In genomic region chr11:8357505-8357888, GRCh38 we compare ENCODE assay signal across 25 cellular contexts.
DNase-seq lines count a peak whose midpoint lies in the region; ATAC-seq, FAIRE-seq and TF ChIP-seq lines count a peak whose summit lies in the region.
"Had no signal": no experiment of that assay in that cellular context is flagged by ENCODE, and none has a peak within 500 bp of the region (broad histone marks: within the 10 kb centered on the region; RNA-seq: fewer than 3 reads in every experiment).

No MANE protein-coding gene starts in this region.

- no peak for TF ChIP-seq POLR2A in HCT116 (IDR thresholded peaks at IDR 0.05; ENCODE audit: borderline replicate concordance, extremely low read depth, insufficient read depth, insufficient read length)
- no peak for TF ChIP-seq POLR2A in spleen (IDR thresholded peaks at IDR 0.05)

- POLR2A ChIA-PET in HCT116 (lab: Charles Lee): no interaction called here
- POLR2A ChIA-PET in WTC11 (lab: Charles Lee): no interaction called here

- CTCF ChIA-PET in HCT116 (lab: Charles Lee) (no interaction called here), WTC11 (lab: Charles Lee) (interaction anchor here (0.6 to 2.7 kb wide), 22 partner anchors 8 to 602 kb away, joined by 3 to 13 read pairs (median 4); partner anchors contain the start of gene LMO1)

- peaks cover 15% of the 10 kb centered on the region for H3K4me1 Mint-ChIP-seq in WTC11

- ATAC-seq in HCT116: 0 out of 2 replicates have a peak, but pooled peaks have one; percentile 26
- peak; percentile 59 for ATAC-seq in WTC11
- ATAC-seq: CD8-positive, alpha-beta T cell had no signal

- no peaks in the 10 kb centered on the region for H3K9me2 ChIP-seq in HCT116 (ENCODE audit: insufficient read depth)
- H3K9me2 ChIP-seq: SK-N-SH had no signal

- H3K36me3 Mint-ChIP-seq in WTC11: no peaks in the 10 kb centered on the region
- H3K36me3 Mint-ChIP-seq: CD8-positive, alpha-beta T cell had no signal

- RAD21 ChIA-PET in HCT116 (lab: Charles Lee; ENCODE audit: low non-redundant PET in 1 of 2, low total read pairs in 2 of 2, uncharacterized antibody in 2 of 2, unreplicated experiment in 2 of 2): no interaction called here

- FAIRE-seq in kidney (lab: Jason Lieb, UNC): no peak
- FAIRE-seq: GM12891, HTR-8/SVneo, RCC 7860 had no signal

- H3K9ac ChIP-seq in HCT116 (ENCODE audit: low read length): no peak overlapping the region
- no peak overlapping the region for H3K9ac ChIP-seq in kidney (ENCODE audit: low read length in 2 of 2)
- H3K9ac ChIP-seq: BLaER1, SK-N-SH had no signal

- no peak overlapping the region for H3K27ac ChIP-seq in HCT116 (ENCODE audit: low read depth, low read length)
- H3K27ac ChIP-seq in kidney (ENCODE audit: low read depth in 2 of 2, low read length in 2 of 2): no peak overlapping the region
- H3K27ac ChIP-seq in spleen: peak overlapping the region in 5 of 8 donors; percentile 25 to 60 (median 51)
- H3K27ac ChIP-seq: BLaER1 had no signal

- peaks cover 0 to 10% of the 10 kb centered on the region in 2 experiments; a peak in 2 of 4 replicates for H3K4me1 ChIP-seq in HCT116 (ENCODE audit: control insufficient read depth in 1 of 2, insufficient read depth in 2 of 2, low read length in 2 of 2)
- H3K4me1 ChIP-seq in kidney (ENCODE audit: control insufficient read depth in 1 of 2, insufficient read depth in 1 of 2, low read depth in 1 of 2, low read length in 2 of 2): peaks cover 9 to 14% of the 10 kb centered on the region in 2 donors
- H3K4me1 ChIP-seq in spleen: peaks cover 0 to 25% (median 8%) of the 10 kb centered on the region in 6 donors

- TF ChIP-seq CTCF in HCT116 (IDR thresholded peaks at IDR 0.05 in 2 of 3, conservative IDR thresholded peaks at IDR 0.05 in 1 of 3; ENCODE audit: borderline replicate concordance in 1 of 3, insufficient read depth in 1 of 3, low read depth in 2 of 3, low read length in 2 of 3) (0 out of 6 replicates have a peak, but pooled peaks of 1 of the 3 experiments have one; percentile 8), WTC11 (IDR thresholded peaks at IDR 0.05) (no peak), kidney (IDR thresholded peaks at IDR 0.05; ENCODE audit: borderline replicate concordance, extremely low read depth, insufficient read depth) (no peak), spleen (IDR thresholded peaks at IDR 0.05 in 8 of 11, conservative IDR thresholded peaks at IDR 0.05 in 3 of 11) (no peak)

- H3K9me3 ChIP-seq in HCT116 (ENCODE audit: control insufficient read depth in 1 of 2, insufficient read depth in 1 of 2, low read depth in 1 of 2, low read length in 2 of 2) (no peaks in the 10 kb centered on the region), kidney (ENCODE audit: control insufficient read depth in 1 of 2, low read length in 2 of 2) (no peaks in the 10 kb centered on the region), spleen (no peaks in the 10 kb centered on the region)
- H3K9me3 ChIP-seq: BLaER1, SK-N-SH had no signal

- H3K4me3 Mint-ChIP-seq in WTC11: no peak overlapping the region
- H3K4me3 Mint-ChIP-seq: CD8-positive, alpha-beta T cell; IgD-negative memory B cell had no signal

- H4K20me1 ChIP-seq in HCT116 (ENCODE audit: insufficient read depth): no peaks in the 10 kb centered on the region
- H4K20me1 ChIP-seq: BLaER1 had no signal

- DNase-seq in HCT116 (ENCODE audit: low read depth, low spot score): no peak
- no peak for DNase-seq in WTC11 (ENCODE audit: low spot score)
- DNase-seq in kidney: peak; percentile 71
- DNase-seq in spleen: peak; percentile 61
- no peak for DNase-seq in NCI-H2107 treated with DMSO at 0.1 percent for 48 hours (lab: John Stamatoyannopoulos, UW; ENCODE audit: unreplicated experiment)
- DNase-seq in activated T-cell treated with anti-CD3 and anti-CD28 coated beads, Interleukin-2, amount 50 U/mL, for 48 hours: no peak
- no peak for DNase-seq in iPS-NIHi11 (ENCODE audit: low spot score)
- DNase-seq: Calu3; CD8-positive, alpha-beta T cell; GF-D8; Karpas-422; MM.1S; NCI-H1092; NCI-H146; NCI-H2029 treated with DMSO at 0.1 percent for 48 hours; NCI-H2171 treated with DMSO at 0.1 percent for 48 hours; NCI-H446 treated with DMSO at 0.1 percent for 48 hours; NCI-H69; SHP77; SK-N-SH had no signal

- 72 to 91% (median 83%) methylated on average over 4 of the region's 4 CpGs for WGBS in spleen, 5 donors

- no peaks in the 10 kb centered on the region for H3K27me3 ChIP-seq in HCT116 (ENCODE audit: insufficient read depth, low read length)
- H3K27me3 ChIP-seq in spleen (replicated peaks in 1 of 7): peaks cover 0 to 28% (median 5%) of the 10 kb centered on the region in 7 donors
- H3K27me3 ChIP-seq: BLaER1 had no signal

- intact Hi-C loops in HCT116 (cut with micrococcal nuclease) (no loop called here), kidney (cut with DNase I) (no loop called here), spleen (cut with DNase I; ENCODE audit: low total_unique reads) (no loop called here)

- H3K4me2 ChIP-seq in HCT116 (ENCODE audit: low read length): no peak overlapping the region
- H3K4me2 ChIP-seq: BLaER1, SK-N-SH had no signal

- H2AFZ ChIP-seq in HCT116 (ENCODE audit: low read depth, low read length, poor library complexity, severe bottlenecking): no peak overlapping the region

- no peak for TF ChIP-seq RAD21 in HCT116 (IDR thresholded peaks at IDR 0.05; ENCODE audit: low read depth)

- H3K4me3 ChIP-seq in HCT116 (replicated peaks in 1 of 2; ENCODE audit: low read depth in 1 of 2, low read length in 2 of 2) (no peak overlapping the region), kidney (ENCODE audit: low read length in 2 of 2) (no peak overlapping the region), spleen (no peak overlapping the region)
- H3K4me3 ChIP-seq: BLaER1 had no signal

- no peak overlapping the region for H3K27ac Mint-ChIP-seq in WTC11
- H3K27ac Mint-ChIP-seq: CD8-positive, alpha-beta T cell; IgD-negative memory B cell had no signal

- H3K27me3 Mint-ChIP-seq in WTC11 (ENCODE audit: low read depth): no peaks in the 10 kb centered on the region

- no peaks in the 10 kb centered on the region for H3K79me2 ChIP-seq in HCT116 (ENCODE audit: insufficient read depth, low read length)

- H3K36me3 ChIP-seq in HCT116 (ENCODE audit: control insufficient read depth in 1 of 2, insufficient read depth in 2 of 2, low read length in 2 of 2): no peaks in the 10 kb centered on the region
- no peaks in the 10 kb centered on the region for H3K36me3 ChIP-seq in kidney (ENCODE audit: control insufficient read depth in 1 of 2, insufficient read depth in 2 of 2, low read length in 2 of 2)
- H3K36me3 ChIP-seq in spleen: no peaks in the 10 kb centered on the region
- H3K36me3 ChIP-seq: BLaER1 had no signal

- H3K9me3 Mint-ChIP-seq in WTC11: no peaks in the 10 kb centered on the region
- H3K9me3 Mint-ChIP-seq: CD8-positive, alpha-beta T cell; IgD-negative memory B cell had no signal

- BruUV-seq in HCT116 (replicated peaks; lab: Mats Ljungman, UMichigan): no TSS peak

TF ChIP-seq in HCT116, 20 proteins besides CTCF, POLR2A, EP300 and RAD21:
- TF ChIP-seq SP1 (IDR thresholded peaks at IDR 0.05; ENCODE audit: low read depth) (no peak), YY1 (IDR thresholded peaks at IDR 0.05; ENCODE audit: extremely low read depth, insufficient replicate concordance, low read depth, low read length) (no peak), FOSL1 (IDR thresholded peaks at IDR 0.05; ENCODE audit: low read depth) (no peak), ELF1 (IDR thresholded peaks at IDR 0.05; ENCODE audit: borderline replicate concordance, low read depth) (no peak), SIN3A (IDR thresholded peaks at IDR 0.05; ENCODE audit: low read depth) (no peak)
- TF ChIP-seq, protein P1, sequence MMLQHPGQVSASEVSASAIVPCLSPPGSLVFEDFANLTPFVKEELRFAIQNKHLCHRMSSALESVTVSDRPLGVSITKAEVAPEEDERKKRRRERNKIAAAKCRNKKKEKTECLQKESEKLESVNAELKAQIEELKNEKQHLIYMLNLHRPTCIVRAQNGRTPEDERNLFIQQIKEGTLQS (IDR thresholded peaks at IDR 0.05): no peak

TF ChIP-seq in WTC11, 78 proteins besides CTCF, POLR2A, EP300 and RAD21:
- TF ChIP-seq, protein P2, sequence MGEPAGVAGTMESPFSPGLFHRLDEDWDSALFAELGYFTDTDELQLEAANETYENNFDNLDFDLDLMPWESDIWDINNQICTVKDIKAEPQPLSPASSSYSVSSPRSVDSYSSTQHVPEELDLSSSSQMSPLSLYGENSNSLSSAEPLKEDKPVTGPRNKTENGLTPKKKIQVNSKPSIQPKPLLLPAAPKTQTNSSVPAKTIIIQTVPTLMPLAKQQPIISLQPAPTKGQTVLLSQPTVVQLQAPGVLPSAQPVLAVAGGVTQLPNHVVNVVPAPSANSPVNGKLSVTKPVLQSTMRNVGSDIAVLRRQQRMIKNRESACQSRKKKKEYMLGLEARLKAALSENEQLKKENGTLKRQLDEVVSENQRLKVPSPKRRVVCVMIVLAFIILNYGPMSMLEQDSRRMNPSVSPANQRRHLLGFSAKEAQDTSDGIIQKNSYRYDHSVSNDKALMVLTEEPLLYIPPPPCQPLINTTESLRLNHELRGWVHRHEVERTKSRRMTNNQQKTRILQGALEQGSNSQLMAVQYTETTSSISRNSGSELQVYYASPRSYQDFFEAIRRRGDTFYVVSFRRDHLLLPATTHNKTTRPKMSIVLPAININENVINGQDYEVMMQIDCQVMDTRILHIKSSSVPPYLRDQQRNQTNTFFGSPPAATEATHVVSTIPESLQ (CRISPR knock-in tag; IDR thresholded peaks at IDR 0.05): no peak
- TF ChIP-seq ZNF423 (CRISPR knock-in tag; IDR thresholded peaks at IDR 0.05): peak; percentile 53
- TF ChIP-seq TEAD4 (CRISPR knock-in tag; IDR thresholded peaks at IDR 0.05): no peak

Comparison
In these comparisons a context has a peak if more than half of its experiments do, and no peak if none do; other contexts are left out.
1. DNase-seq: peak in kidney (single experiment) and spleen (single experiment); none in HCT116 (single experiment), WTC11 (single experiment), NCI-H2107 treated with DMSO at 0.1 percent for 48 hours (single experiment), activated T-cell treated with anti-CD3 and anti-CD28 coated beads, Interleukin-2, amount 50 U/mL, for 48 hours (0 of 2) and iPS-NIHi11 (single experiment).
2. H3K27ac ChIP-seq: peak in spleen (5 of 8); none in HCT116 (single experiment) and kidney (0 of 2).